ENCODE assay signal across 12 cellular contexts in the genomic region with DNA sequence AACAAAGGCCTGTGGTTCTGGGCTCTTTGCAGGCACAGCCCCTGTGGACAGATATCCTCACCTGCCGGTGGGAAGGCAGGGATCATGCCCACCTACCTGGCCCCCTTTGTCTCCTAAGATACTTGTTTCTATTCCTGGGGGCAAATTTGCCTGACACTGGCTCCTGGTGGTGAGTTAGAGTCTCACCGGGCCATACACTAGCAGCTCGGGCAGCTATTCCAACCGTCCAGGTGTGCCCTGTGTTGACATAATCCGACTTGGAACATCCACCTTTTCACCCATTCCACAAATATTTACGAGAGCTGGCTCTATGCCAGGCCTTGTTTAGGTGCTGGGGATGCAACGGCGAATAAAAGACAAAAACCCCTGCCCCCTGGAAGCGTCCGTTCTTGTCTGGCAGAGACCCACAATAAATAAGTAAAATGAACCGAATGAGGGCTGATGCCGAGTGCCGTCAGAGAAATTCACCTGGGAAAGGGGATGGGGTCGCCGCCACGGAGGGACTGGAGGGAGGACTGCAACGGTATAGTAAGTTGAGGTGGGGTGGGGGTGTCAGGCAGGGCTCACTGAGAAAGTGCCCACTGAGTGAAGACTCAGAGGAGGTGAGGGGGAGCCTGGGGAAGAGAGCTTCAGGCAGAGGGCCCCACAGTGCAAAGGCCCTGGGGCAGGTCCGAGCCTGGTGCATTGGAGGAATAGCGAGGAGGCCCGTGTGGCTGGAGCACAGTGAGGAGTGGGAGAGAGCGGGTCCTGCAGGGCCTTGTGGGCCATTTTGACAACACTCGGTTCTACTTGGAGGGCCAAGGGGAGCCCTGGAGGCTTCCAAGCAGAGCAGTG. TPM values are rescaled to one million over a fixed set of nuclear protein-coding genes. Genes with fewer than 3 reads are reported as not detected.
DNase-seq lines count a peak whose midpoint lies in the region; TF ChIP-seq lines count a peak whose summit lies in the region.
"Had no signal": no experiment of that assay in that cellular context is flagged by ENCODE, and none has a peak within 500 bp of the region (broad histone marks: within the 10 kb centered on the region; RNA-seq: fewer than 3 reads in every experiment).

No MANE protein-coding gene starts in this region.

- H3K27me3 Mint-ChIP-seq in chondrocyte (ENCODE audit: low read depth): no peaks in the 10 kb centered on the region
- H3K27me3 Mint-ChIP-seq: activated CD4-positive, alpha-beta T cell treated with anti-CD3 and anti-CD28 coated beads, Interleukin-2, amount 10 ng/mL, durations not matched to agents 24 days and 14 days; natural killer cell treated with Interleukin-12 subunit alpha and Interleukin-12 subunit beta and Interleukin-15 and Interleukin-18, amount 100 ng/mL, for 72 hours had no signal

- no peaks in the 10 kb centered on the region for H3K36me3 ChIP-seq in HEK293 (ENCODE audit: control insufficient read depth in 2 of 2, insufficient read depth in 1 of 2, low read length in 2 of 2)
- H3K36me3 ChIP-seq in trophoblast cell (ENCODE audit: control insufficient read depth in 1 of 2, insufficient read depth in 2 of 2, low read length in 2 of 2): no peaks in the 10 kb centered on the region

- H3K4ac ChIP-seq in trophoblast cell (ENCODE audit: low read depth, low read length): no peak overlapping the region

- POLR2A ChIA-PET in HEK293 (lab: Yijun Ruan, JAX): interaction anchor here (1.1 to 1.2 kb wide), 3 partner anchors 31 to 331 kb away, joined by 3 to 4 read pairs (median 4); partner anchors contain the start of gene RPL36

- H3K27ac ChIP-seq in HEK293 (ENCODE audit: extremely low read depth, low read depth, low read length): no peak overlapping the region
- no peak overlapping the region for H3K27ac ChIP-seq in trophoblast cell (ENCODE audit: low read depth, low read length)

- H3K4me2 ChIP-seq in trophoblast cell (ENCODE audit: low read length): no peak overlapping the region

- H3K27ac Mint-ChIP-seq in chondrocyte (ENCODE audit: unreplicated experiment): no peak overlapping the region
- H3K27ac Mint-ChIP-seq: activated CD4-positive, alpha-beta T cell treated with anti-CD3 and anti-CD28 coated beads, Interleukin-2, amount 10 ng/mL, durations not matched to agents 24 days and 14 days; natural killer cell treated with Interleukin-12 subunit alpha and Interleukin-12 subunit beta and Interleukin-15 and Interleukin-18, amount 100 ng/mL, for 72 hours; T-helper 17 cell had no signal

- no peak overlapping the region for H3K23ac ChIP-seq in trophoblast cell (ENCODE audit: low read length)

- no peaks in the 10 kb centered on the region for H3K79me2 ChIP-seq in trophoblast cell (ENCODE audit: control insufficient read depth, insufficient read depth, low read length, poor library complexity)

- H4K8ac ChIP-seq in trophoblast cell (ENCODE audit: low read depth, low read length): no peak overlapping the region

- H3K79me1 ChIP-seq in trophoblast cell (ENCODE audit: low read length): peaks cover 2% of the 10 kb centered on the region

- no peak overlapping the region for H3K14ac ChIP-seq in trophoblast cell (ENCODE audit: low read length)

- H4K91ac ChIP-seq in trophoblast cell (ENCODE audit: low read depth, low read length): peak overlapping the region; percentile 41

- no peak overlapping the region for H2AFZ ChIP-seq in trophoblast cell (ENCODE audit: insufficient read depth, low read length, poor library complexity)

- H3K4me1 Mint-ChIP-seq in chondrocyte (ENCODE audit: low read depth): peaks cover 24% of the 10 kb centered on the region
- H3K4me1 Mint-ChIP-seq: activated CD4-positive, alpha-beta T cell treated with anti-CD3 and anti-CD28 coated beads, Interleukin-2, amount 10 ng/mL, durations not matched to agents 24 days and 14 days had no signal

- no peak overlapping the region for H3K4me3 ChIP-seq in HEK293 (ENCODE audit: low read depth, low read length)
- no peak overlapping the region for H3K4me3 ChIP-seq in trophoblast cell (ENCODE audit: low read depth, low read length)

- peak overlapping the region; percentile 20 for H2BK120ac ChIP-seq in trophoblast cell (ENCODE audit: insufficient read depth, low read length, poor library complexity)

- WGBS in trophoblast cell (ENCODE audit: extremely low coverage, insufficient coverage, insufficient read length): no CpG with 5 or more reads among the region's 22 CpGs

- H3K4me1 ChIP-seq in HEK293 (ENCODE audit: control insufficient read depth, insufficient read depth, low read length) (no peaks in the 10 kb centered on the region), trophoblast cell (ENCODE audit: control insufficient read depth in 1 of 2, insufficient read depth in 2 of 2, low read length in 2 of 2) (peaks cover 15 to 21% of the 10 kb centered on the region in 2 experiments)

- no peak for TF ChIP-seq CTCF in HEK293 (tag by site-specific recombination; IDR thresholded peaks at IDR 0.05)
- TF ChIP-seq CTCF in chondrocyte (IDR thresholded peaks at IDR 0.05): peak; percentile 18

- H3K9me3 ChIP-seq in HEK293 (ENCODE audit: control insufficient read depth, insufficient read depth, low read depth, low read length) (no peaks in the 10 kb centered on the region), trophoblast cell (ENCODE audit: insufficient read depth, low read depth, low read length) (no peaks in the 10 kb centered on the region)

- peak; percentile 61 for DNase-seq in NCI-H2196 treated with DMSO at 0.1 percent for 48 hours (lab: John Stamatoyannopoulos, UW; ENCODE audit: unreplicated experiment)
- peak; percentile 77 for DNase-seq in chondrocyte (ENCODE audit: low spot score)
- DNase-seq in trophoblast cell: no peak
- DNase-seq in activated T-cell treated with anti-CD3 and anti-CD28 coated beads, Interleukin-2, amount 50 U/mL, for 1 hour: no peak
- no peak for DNase-seq in hypothalamus (lab: John Stamatoyannopoulos, UW)
- no peak for DNase-seq in germinal center (ENCODE audit: low spot score)
- DNase-seq: activated CD4-positive, alpha-beta T cell treated with anti-CD3 and anti-CD28 coated beads, Interleukin-2, amount 10 ng/mL, durations not matched to agents 24 days and 14 days; effector CD8-positive, alpha-beta T cell; IMR-90; T-helper 17 cell had no signal

- no peaks in the 10 kb centered on the region for H3K9me3 Mint-ChIP-seq in chondrocyte (ENCODE audit: low read depth)
- H3K9me3 Mint-ChIP-seq: activated CD4-positive, alpha-beta T cell treated with anti-CD3 and anti-CD28 coated beads, Interleukin-2, amount 10 ng/mL, durations not matched to agents 24 days and 14 days; natural killer cell treated with Interleukin-12 subunit alpha and Interleukin-12 subunit beta and Interleukin-15 and Interleukin-18, amount 100 ng/mL, for 72 hours had no signal

- H3K9ac ChIP-seq in trophoblast cell (ENCODE audit: low read length): no peak overlapping the region

- peak overlapping the region; percentile 25 for H2BK12ac ChIP-seq in trophoblast cell (ENCODE audit: low read length)

- peak overlapping the region; percentile 26 for H2AK5ac ChIP-seq in trophoblast cell (ENCODE audit: low read length)

- no peak overlapping the region for H3K18ac ChIP-seq in trophoblast cell (ENCODE audit: low read length)

- no peaks in the 10 kb centered on the region for H3K27me3 ChIP-seq in trophoblast cell (ENCODE audit: insufficient read depth, low read length)

- H3K36me3 Mint-ChIP-seq in chondrocyte (ENCODE audit: low read depth): peaks cover 4% of the 10 kb centered on the region
- H3K36me3 Mint-ChIP-seq: natural killer cell treated with Interleukin-12 subunit alpha and Interleukin-12 subunit beta and Interleukin-15 and Interleukin-18, amount 100 ng/mL, for 72 hours had no signal

- no peak overlapping the region for H4K12ac ChIP-seq in trophoblast cell (ENCODE audit: low read depth, low read length)

- CTCF ChIA-PET in HEK293 (lab: Yijun Ruan, JAX): interaction anchor here (0.7 to 3.7 kb wide), 19 partner anchors 9 to 246 kb away, joined by 3 to 146 read pairs (median 13); partner anchors contain the start of genes DUS3L, NRTN and RANBP3

- H3K4me3 Mint-ChIP-seq in chondrocyte (ENCODE audit: unreplicated experiment): no peak overlapping the region
- H3K4me3 Mint-ChIP-seq: activated CD4-positive, alpha-beta T cell treated with anti-CD3 and anti-CD28 coated beads, Interleukin-2, amount 10 ng/mL, durations not matched to agents 24 days and 14 days; natural killer cell treated with Interleukin-12 subunit alpha and Interleukin-12 subunit beta and Interleukin-15 and Interleukin-18, amount 100 ng/mL, for 72 hours; T-helper 17 cell had no signal

- H2BK5ac ChIP-seq in trophoblast cell (ENCODE audit: low read depth, low read length, poor library complexity): no peak overlapping the region

TF ChIP-seq in HEK293, 187 proteins besides CTCF, POLR2A, EP300 and RAD21 (continues in another document):
- TF ChIP-seq ZNF580 (tag by site-specific recombination; IDR thresholded peaks at IDR 0.05) (no peak), ZNF23 (tag by site-specific recombination; IDR thresholded peaks at IDR 0.05; ENCODE audit: borderline replicate concordance) (no peak), ZNF623 (tag by site-specific recombination; IDR thresholded peaks at IDR 0.05) (peak; percentile 98)

RNA-seq across cellular contexts. Expression of gene RANBP3, which starts 43.2 kb away (rescaled TPM):
- total RNA-seq in chondrocyte: 53.5 to 65.5 TPM (median 57.7 TPM) in 3 replicates
- polyA plus RNA-seq in trophoblast cell (2013): 85.2 and 95.7 TPM in 2 replicates

Comparison
In these comparisons a context has a peak if more than half of its experiments do, and no peak if none do; other contexts are left out.
1. DNase-seq: peak in NCI-H2196 treated with DMSO at 0.1 percent for 48 hours (single experiment) and chondrocyte (single experiment); none in trophoblast cell (0 of 2), activated T-cell treated with anti-CD3 and anti-CD28 coated beads, Interleukin-2, amount 50 U/mL, for 1 hour (single experiment), hypothalamus (0 of 51) and germinal center (single experiment).